8 cellular contexts compared by ENCODE assay signal in genomic region chr3:48013288-48013980, GRCh38. TPM values are rescaled to one million over a fixed set of nuclear protein-coding genes. Genes with fewer than 3 reads are reported as not detected.
DNase-seq lines count a peak whose midpoint lies in the region; TF ChIP-seq lines count a peak whose summit lies in the region.

No MANE protein-coding gene starts in this region.

- H3K27ac Mint-ChIP-seq in nephron: peak overlapping the region; percentile 95 to 97 (median 97)
- no peak overlapping the region for H3K27ac Mint-ChIP-seq in glutamatergic neuron (ENCODE audit: unreplicated experiment)

- H3K4me1 Mint-ChIP-seq in nephron: peaks cover 69% of the 10 kb centered on the region
- peaks cover 6% of the 10 kb centered on the region for H3K4me1 Mint-ChIP-seq in glutamatergic neuron (ENCODE audit: low read depth, unreplicated experiment)

- H3K4me3 Mint-ChIP-seq in nephron: peak overlapping the region in 2 of 3 experiments; percentile 42 to 50
- H3K4me3 Mint-ChIP-seq in glutamatergic neuron (ENCODE audit: unreplicated experiment): no peak overlapping the region

- peak; percentile 36 for DNase-seq in Caki2 (ENCODE audit: low read depth)
- DNase-seq in NCI-H446 treated with DMSO at 0.1 percent for 48 hours (lab: John Stamatoyannopoulos, UW): peak; percentile 49
- peak; percentile 76 to 79 for DNase-seq in erythroblast (lab: John Stamatoyannopoulos, UW)
- no peak for DNase-seq in stimulated activated CD4-positive, alpha-beta T cell treated with anti-CD3 and anti-CD28 coated beads, Interleukin-1b, Interleukin-23, amount 100 ng/mL, for 48 hours
- DNase-seq in activated effector memory CD4-positive, alpha-beta T cell treated with anti-CD3 and anti-CD28 coated beads, Interleukin-2, amount 50 U/mL, for 16 hours: no peak
- no peak for DNase-seq in glutamatergic neuron
- no peak for DNase-seq in stimulated activated CD4-positive, alpha-beta T cell treated with anti-CD3 and anti-CD28 coated beads, Interleukin-15, amount 100 ng/mL, for 24 hours

- H3K27me3 Mint-ChIP-seq in nephron (ENCODE audit: low read depth): no peaks in the 10 kb centered on the region
- H3K27me3 Mint-ChIP-seq in glutamatergic neuron (ENCODE audit: unreplicated experiment): no peaks in the 10 kb centered on the region

- TF ChIP-seq CTCF in nephron (IDR thresholded peaks at IDR 0.05; ENCODE audit: unreplicated experiment in 3 of 3) (no peak), glutamatergic neuron (IDR thresholded peaks at IDR 0.05; ENCODE audit: partially characterized antibody, unreplicated experiment) (no peak)

- no peak for TF ChIP-seq POLR2A in erythroblast (IDR thresholded peaks at IDR 0.05; ENCODE audit: low read length)

- H3K36me3 Mint-ChIP-seq in nephron (ENCODE audit: low read depth): peaks cover 19% of the 10 kb centered on the region
- peaks cover 4% of the 10 kb centered on the region for H3K36me3 Mint-ChIP-seq in glutamatergic neuron (ENCODE audit: unreplicated experiment)

- H3K9me3 Mint-ChIP-seq in nephron: no peaks in the 10 kb centered on the region
- H3K9me3 Mint-ChIP-seq in glutamatergic neuron (ENCODE audit: unreplicated experiment): peaks cover 3% of the 10 kb centered on the region

- in situ Hi-C loops in Caki2 (cut with HindIII; ENCODE audit: low pct_unique_long_range_greater_than_20kb, low sequenced_read_pairs): no loop called here

RNA-seq across cellular contexts. Expression of gene MAP4, which starts 2.8 kb away (rescaled TPM):
- total RNA-seq in Caki2 (2014; rRNA removed; shearing (Covaris generic); ENCODE audit: low replicate concordance): 27.6 and 29.1 TPM in 2 replicates
- total RNA-seq in glutamatergic neuron (ENCODE audit: unreplicated experiment): 319 TPM

Comparison
In these comparisons a context has a peak if more than half of its experiments do, and no peak if none do; other contexts are left out.
1. DNase-seq: peak in Caki2 (single experiment), NCI-H446 treated with DMSO at 0.1 percent for 48 hours (single experiment) and erythroblast (2 of 2); none in stimulated activated CD4-positive, alpha-beta T cell treated with anti-CD3 and anti-CD28 coated beads, Interleukin-1b, Interleukin-23, amount 100 ng/mL, for 48 hours (single experiment), activated effector memory CD4-positive, alpha-beta T cell treated with anti-CD3 and anti-CD28 coated beads, Interleukin-2, amount 50 U/mL, for 16 hours (single experiment), glutamatergic neuron (single experiment) and stimulated activated CD4-positive, alpha-beta T cell treated with anti-CD3 and anti-CD28 coated beads, Interleukin-15, amount 100 ng/mL, for 24 hours (single experiment).
2. RNA of gene MAP4, which starts 2.8 kb away (total RNA-seq): 319 TPM in glutamatergic neuron (single experiment); 27.6 to 29.1 TPM in Caki2; every median in the first group is over 10 times any median in the second.